In the genomic region with DNA sequence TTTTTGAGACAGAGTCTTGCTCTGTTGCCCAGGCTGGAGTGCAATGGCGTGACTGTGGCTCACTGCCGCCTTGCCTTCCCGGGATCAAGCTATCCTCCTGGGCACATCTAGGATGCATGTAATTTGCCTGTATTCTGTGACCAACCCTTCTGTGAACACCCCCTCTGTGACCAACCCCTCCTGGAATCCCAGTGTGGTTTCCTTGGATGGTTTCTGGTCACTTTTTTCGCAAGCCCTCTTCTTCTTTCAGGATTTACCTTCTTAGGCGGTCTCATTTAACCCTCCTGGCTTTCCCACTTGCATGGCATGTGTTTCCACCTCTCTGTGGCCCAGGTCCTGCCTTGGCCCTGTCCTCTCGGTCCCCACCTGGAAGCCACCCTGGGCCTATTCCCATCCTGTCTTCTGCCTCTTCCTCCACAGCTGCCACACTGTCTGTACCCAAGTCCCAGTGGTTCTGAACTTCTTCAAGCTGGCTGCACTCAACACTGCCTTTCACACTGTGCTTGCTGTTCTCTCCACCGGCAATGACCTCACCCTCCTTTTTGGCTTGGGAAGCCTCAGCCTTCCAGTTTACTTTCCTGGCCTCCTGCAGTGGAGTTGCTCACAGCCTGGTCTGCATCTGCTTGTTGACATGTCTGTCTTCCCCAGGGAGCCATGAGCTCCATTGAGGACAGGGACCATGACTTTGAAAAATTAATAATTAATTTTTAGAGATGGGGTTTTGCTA, we compare ENCODE assay signal across 14 cellular contexts. TPM values are rescaled to one million over a fixed set of nuclear protein-coding genes. Genes with fewer than 3 reads are reported as not detected.
DNase-seq lines count a peak whose midpoint lies in the region; ATAC-seq and TF ChIP-seq lines count a peak whose summit lies in the region.
"Had no signal": no experiment of that assay in that cellular context is flagged by ENCODE, and none has a peak within 500 bp of the region (broad histone marks: within the 10 kb centered on the region; RNA-seq: fewer than 3 reads in every experiment).

No MANE protein-coding gene starts in this region.

- CTCF ChIA-PET in HEK293 (lab: Yijun Ruan, JAX), result interaction anchor here (0.6 to 1.1 kb wide), 4 partner anchors 15 to 298 kb away, joined by 3 read pairs; no protein-coding TSS in a partner anchor
- CTCF ChIA-PET in CD4-positive, alpha-beta T cell (lab: Charles Lee), result interaction anchor here (0.5 kb wide), 1 partner anchor 57 kb away, joined by 3 read pairs; the partner anchor contains the start of gene DISC1

- no peak overlapping the region for H3K27ac Mint-ChIP-seq in CD4-positive, alpha-beta T cell
- H3K27ac Mint-ChIP-seq: activated CD8-positive, alpha-beta T cell treated with anti-CD3 and anti-CD28 coated beads for 36 hours; T-helper 2 cell treated with Interferon-gamma antibody and Interleukin-4, amounts not matched to agents 5 μg/mL and 100 μg/mL, for 36 hours had no signal

- H3K4me3 ChIP-seq in HEK293 (ENCODE audit: low read depth, low read length), result no peak overlapping the region
- no peak overlapping the region for H3K4me3 ChIP-seq in heart right ventricle
- H3K4me3 ChIP-seq: BLaER1 had no signal

- H3K4me1 ChIP-seq in HEK293 (ENCODE audit: control insufficient read depth, insufficient read depth, low read length), result no peaks in the 10 kb centered on the region
- peaks cover 0 to 13% (median 5%) of the 10 kb centered on the region in 9 donors for H3K4me1 ChIP-seq in heart right ventricle

- whole genome bisulfite sequencing in heart right ventricle, 2 donors, result 86 to 88% methylated on average over 7 of the region's 7 CpGs

- intact Hi-C loops in heart right ventricle (cut with DNase I), result loop anchor here in 1 of 10 donors (10.0 kb wide), 1 partner anchor 49 kb away; no protein-coding TSS in a partner anchor
- intact Hi-C loops in CD4-positive, alpha-beta T cell (cut with DNase I, micrococcal nuclease), result no loop called here

- no peak overlapping the region for H3K4me3 Mint-ChIP-seq in CD4-positive, alpha-beta T cell
- H3K4me3 Mint-ChIP-seq: activated CD8-positive, alpha-beta T cell treated with anti-CD3 and anti-CD28 coated beads for 36 hours; T-helper 2 cell treated with Interferon-gamma antibody and Interleukin-4, amounts not matched to agents 5 μg/mL and 100 μg/mL, for 36 hours had no signal

- H3K27me3 ChIP-seq in heart right ventricle, result no peaks in the 10 kb centered on the region
- H3K27me3 ChIP-seq in CD4-positive, alpha-beta T cell (ENCODE audit: control insufficient read depth, insufficient read depth, low read length), result no peaks in the 10 kb centered on the region
- H3K27me3 ChIP-seq: BLaER1 had no signal

- H3K4me1 Mint-ChIP-seq in CD4-positive, alpha-beta T cell (ENCODE audit: low read depth), result peaks cover 18% of the 10 kb centered on the region

- no peak for TF ChIP-seq CTCF in C4-2B (conservative IDR thresholded peaks at IDR 0.05)
- TF ChIP-seq CTCF in HEK293 (tag by site-specific recombination; IDR thresholded peaks at IDR 0.05), result no peak
- TF ChIP-seq CTCF in heart right ventricle (IDR thresholded peaks at IDR 0.05), result no peak
- no peak for TF ChIP-seq CTCF in CD4-positive, alpha-beta T cell (IDR thresholded peaks at IDR 0.05)

- POLR2A ChIA-PET in HEK293 (lab: Yijun Ruan, JAX), result interaction anchor here (0.7 kb wide), 1 partner anchor 38 kb away, joined by 3 read pairs; no protein-coding TSS in a partner anchor
- POLR2A ChIA-PET in CD4-positive, alpha-beta T cell (lab: Charles Lee), result no interaction called here

- no peaks in the 10 kb centered on the region for H3K9me3 ChIP-seq in HEK293 (ENCODE audit: control insufficient read depth, insufficient read depth, low read depth, low read length)
- peaks cover 0 to 21% (median 5%) of the 10 kb centered on the region in 11 donors for H3K9me3 ChIP-seq in heart right ventricle
- no peaks in the 10 kb centered on the region for H3K9me3 ChIP-seq in CD4-positive, alpha-beta T cell (ENCODE audit: control insufficient read depth, low read length)

- H3K27me3 Mint-ChIP-seq in CD4-positive, alpha-beta T cell, result no peaks in the 10 kb centered on the region
- H3K27me3 Mint-ChIP-seq: activated CD8-positive, alpha-beta T cell treated with anti-CD3 and anti-CD28 coated beads for 36 hours; naive thymus-derived CD8-positive, alpha-beta T cell had no signal

- ATAC-seq in heart right ventricle (peak in 6 of 8 donors; percentile 47 to 86 (median 64)), HG02588 (IDR thresholded peaks at IDR 0.05; ENCODE audit: unreplicated experiment) (no peak)
- ATAC-seq in CD4-positive, alpha-beta T cell (ENCODE audit: poor library complexity), result no peak
- ATAC-seq: activated CD8-positive, alpha-beta T cell treated with anti-CD3 and anti-CD28 coated beads for 36 hours; naive thymus-derived CD8-positive, alpha-beta T cell had no signal

- H3K36me3 ChIP-seq in HEK293 (ENCODE audit: control insufficient read depth in 2 of 2, insufficient read depth in 1 of 2, low read length in 2 of 2), result no peaks in the 10 kb centered on the region
- no peaks in the 10 kb centered on the region for H3K36me3 ChIP-seq in heart right ventricle

- peaks cover 6% of the 10 kb centered on the region for H3K9me3 Mint-ChIP-seq in CD4-positive, alpha-beta T cell

- H3K27ac ChIP-seq in C4-2B (peak overlapping the region; percentile 12), HEK293 (ENCODE audit: extremely low read depth, low read depth, low read length) (no peak overlapping the region), heart right ventricle (no peak overlapping the region)
- H3K27ac ChIP-seq in CD4-positive, alpha-beta T cell (ENCODE audit: low read depth, low read length), result no peak overlapping the region
- H3K27ac ChIP-seq: BLaER1 had no signal

- H3K36me3 Mint-ChIP-seq in CD4-positive, alpha-beta T cell (ENCODE audit: low read depth), result peaks cover 24% of the 10 kb centered on the region

- DNase-seq in NCI-H345 treated with DMSO at 0.1 percent for 48 hours (lab: John Stamatoyannopoulos, UW; ENCODE audit: unreplicated experiment) (peak; percentile 93), heart right ventricle (no peak)
- DNase-seq in activated CD4-positive, alpha-beta T cell treated with anti-CD3 and anti-CD28 coated beads, Interleukin-2, amount 50 U/mL, for 1 hour, result no peak
- no peak for DNase-seq in CD4-positive, alpha-beta T cell
- no peak for DNase-seq in stimulated activated CD4-positive, alpha-beta T cell treated with anti-CD3 and anti-CD28 coated beads, Interleukin-4, amount 100 ng/mL, for 24 hours
- DNase-seq: activated CD8-positive, alpha-beta T cell treated with anti-CD3 and anti-CD28 coated beads for 36 hours; effector CD8-positive, alpha-beta T cell; H7; naive thymus-derived CD8-positive, alpha-beta T cell had no signal

TF ChIP-seq in HEK293, 187 proteins besides CTCF, POLR2A, EP300 and RAD21 (continues in another document):
- TF ChIP-seq ZNF529 (tag by site-specific recombination; IDR thresholded peaks at IDR 0.05; ENCODE audit: insufficient replicate concordance), result no peak
- no peak for TF ChIP-seq ZNF292 (tag by site-specific recombination; IDR thresholded peaks at IDR 0.05; ENCODE audit: borderline replicate concordance, low read depth)
- TF ChIP-seq, protein P1, sequence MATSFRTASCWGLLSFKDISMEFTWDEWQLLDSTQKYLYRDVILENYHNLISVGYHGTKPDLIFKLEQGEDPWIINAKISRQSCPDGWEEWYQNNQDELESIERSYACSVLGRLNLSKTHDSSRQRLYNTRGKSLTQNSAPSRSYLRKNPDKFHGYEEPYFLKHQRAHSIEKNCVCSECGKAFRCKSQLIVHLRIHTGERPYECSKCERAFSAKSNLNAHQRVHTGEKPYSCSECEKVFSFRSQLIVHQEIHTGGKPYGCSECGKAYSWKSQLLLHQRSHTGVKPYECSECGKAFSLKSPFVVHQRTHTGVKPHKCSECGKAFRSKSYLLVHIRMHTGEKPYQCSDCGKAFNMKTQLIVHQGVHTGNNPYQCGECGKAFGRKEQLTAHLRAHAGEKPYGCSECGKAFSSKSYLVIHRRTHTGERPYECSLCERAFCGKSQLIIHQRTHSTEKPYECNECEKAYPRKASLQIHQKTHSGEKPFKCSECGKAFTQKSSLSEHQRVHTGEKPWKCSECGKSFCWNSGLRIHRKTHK (tag by site-specific recombination; IDR thresholded peaks at IDR 0.05), result no peak
- TF ChIP-seq MYNN (tag by site-specific recombination; IDR thresholded peaks at IDR 0.05; ENCODE audit: borderline replicate concordance), result no peak
- no peak for TF ChIP-seq ZNF521 (tag by site-specific recombination; IDR thresholded peaks at IDR 0.05)
- TF ChIP-seq ZNF354C (tag by site-specific recombination; IDR thresholded peaks at IDR 0.05; ENCODE audit: borderline replicate concordance, low read depth), result no peak
- no peak for TF ChIP-seq ZNF391 (tag by site-specific recombination; IDR thresholded peaks at IDR 0.05; ENCODE audit: borderline replicate concordance, low read depth)
- TF ChIP-seq ZNF768 (tag by site-specific recombination; IDR thresholded peaks at IDR 0.05), result no peak
- no peak for TF ChIP-seq ZSCAN16 (tag by site-specific recombination; IDR thresholded peaks at IDR 0.05)
- TF ChIP-seq ZNF785 (tag by site-specific recombination; IDR thresholded peaks at IDR 0.05), result no peak
- TF ChIP-seq ZNF670 (tag by site-specific recombination; IDR thresholded peaks at IDR 0.05; ENCODE audit: low read depth), result no peak
- TF ChIP-seq ZNF362 (tag by site-specific recombination; IDR thresholded peaks at IDR 0.05), result no peak
- TF ChIP-seq ZNF571 (tag by site-specific recombination; IDR thresholded peaks at IDR 0.05), result no peak
- TF ChIP-seq GLIS1 (tag by site-specific recombination; IDR thresholded peaks at IDR 0.05), result peak; percentile 42
- TF ChIP-seq ZNF202 (tag by site-specific recombination; IDR thresholded peaks at IDR 0.05; ENCODE audit: borderline replicate concordance), result no peak
- peak; percentile 71 for TF ChIP-seq ZIC2 (tag by site-specific recombination; IDR thresholded peaks at IDR 0.05)
- no peak for TF ChIP-seq ZNF654 (tag by site-specific recombination; IDR thresholded peaks at IDR 0.05; ENCODE audit: low read depth)
- no peak for TF ChIP-seq ZNF510 (tag by site-specific recombination; IDR thresholded peaks at IDR 0.05; ENCODE audit: insufficient replicate concordance)
- TF ChIP-seq ZNF514 (tag by site-specific recombination; IDR thresholded peaks at IDR 0.05), result no peak
- TF ChIP-seq ZNF184 (tag by site-specific recombination; IDR thresholded peaks at IDR 0.05), result no peak

RNA-seq across cellular contexts. Expression of gene DISC1, which starts 57.0 kb away (rescaled TPM):
- 1 to 10 TPM; 3.1 to 6.4 (median 4.3) TPM for total RNA-seq in heart right ventricle
- polyA plus RNA-seq in heart right ventricle, result 1 to 10 TPM; 1.4 to 1.8 TPM
- total RNA-seq in CD4-positive, alpha-beta T cell, result 10 to 100 TPM; 19.8 to 20.0 TPM

Comparison
In these comparisons a context has a peak if more than half of its experiments do, and no peak if none do; other contexts are left out.
1. ATAC-seq: peak in heart right ventricle (6 of 8); none in HG02588 (single experiment) and CD4-positive, alpha-beta T cell (single experiment).